In the genomic region with DNA sequence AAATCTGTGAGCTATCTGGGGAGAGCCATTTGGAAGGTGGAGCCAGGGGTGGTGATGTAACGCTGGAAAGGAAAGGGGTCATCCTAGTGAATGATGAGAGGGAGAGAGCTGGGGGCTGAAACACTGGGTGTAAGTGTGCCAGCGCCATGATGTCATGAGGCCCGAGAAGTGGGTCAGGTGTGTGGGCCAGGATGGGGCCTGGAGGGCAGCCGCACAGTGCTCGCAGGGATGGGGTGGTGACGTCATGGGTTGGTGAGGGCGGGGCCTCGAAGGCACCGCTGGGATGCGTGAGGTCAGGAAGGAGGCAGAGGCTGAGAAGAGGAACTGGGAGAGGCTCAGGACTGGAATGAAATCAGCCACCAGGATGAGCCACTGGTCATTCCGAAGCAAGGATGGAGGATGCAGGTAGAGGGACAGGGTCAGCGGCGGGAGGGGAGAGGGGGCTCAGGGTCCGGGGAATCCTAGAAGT, we compare ENCODE assay signal across 2 cellular contexts.
TF ChIP-seq lines count a peak whose summit lies in the region.

No MANE protein-coding gene starts in this region.

TF ChIP-seq in IMR-90, 13 proteins besides CTCF, POLR2A, EP300 and RAD21:
- TF ChIP-seq MAZ (IDR thresholded peaks at IDR 0.05; ENCODE audit: borderline replicate concordance, low read depth, low read length) (peak; percentile 41; the same call in 1 of the 2 replicates), BHLHE40 (IDR thresholded peaks at IDR 0.05; ENCODE audit: low read depth, low read length) (no peak)

TF ChIP-seq in K562, 482 proteins besides CTCF, POLR2A, EP300 and RAD21 (continues in another document):
- TF ChIP-seq MTA1 (IDR thresholded peaks at IDR 0.05; ENCODE audit: borderline replicate concordance) (no peak), TBL1XR1 (IDR thresholded peaks at IDR 0.05; ENCODE audit: low read length in 2 of 2) (no peak), JUND (IDR thresholded peaks at IDR 0.05; ENCODE audit: borderline replicate concordance, low read depth, low read length) (peak; percentile 92), JUND (tag; IDR thresholded peaks at IDR 0.05; ENCODE audit: borderline replicate concordance, low read depth, low read length) (peak; percentile 92), CREM (IDR thresholded peaks at IDR 0.05; ENCODE audit: low read depth) (peak; percentile 95), MTA2 (IDR thresholded peaks at IDR 0.05; ENCODE audit: low read depth) (no peak), CC2D1A (IDR thresholded peaks at IDR 0.05) (no peak), VEZF1 (CRISPR knock-in tag; IDR thresholded peaks at IDR 0.05) (peak; percentile 29; the same call in 1 of the 2 replicates), SNRNP70 (optimal IDR thresholded peaks at IDR 0.05; ENCODE audit: low read depth, low read length) (no peak), ZSCAN29 (IDR thresholded peaks at IDR 0.05) (no peak), MNT (conservative IDR thresholded peaks at IDR 0.05) (no peak), IFI16 (CRISPR knock-in tag; IDR thresholded peaks at IDR 0.05) (no peak), CREB1 (IDR thresholded peaks at IDR 0.05) (peak; percentile 78), CREB1 (CRISPR knock-in tag; IDR thresholded peaks at IDR 0.05) (peak; percentile 90), MAFG (tag; conservative IDR thresholded peaks at IDR 0.05) (no peak), HDAC2 (IDR thresholded peaks at IDR 0.05) (0 out of 2 replicates have a peak, but pooled peaks have one; percentile 44), TEAD4 (IDR thresholded peaks at IDR 0.05; ENCODE audit: low read length) (no peak), TEAD4 (CRISPR knock-in tag; IDR thresholded peaks at IDR 0.05; ENCODE audit: borderline replicate concordance) (no peak), ZNF449 (CRISPR knock-in tag; IDR thresholded peaks at IDR 0.05) (no peak), HDAC1 (IDR thresholded peaks at IDR 0.05) (no peak), ZEB2 (IDR thresholded peaks at IDR 0.05) (peak; percentile 39; the same call in 1 of the 2 replicates), ZNF584 (CRISPR knock-in tag; IDR thresholded peaks at IDR 0.05; ENCODE audit: low read depth) (no peak), JUNB (CRISPR knock-in tag; conservative IDR thresholded peaks at IDR 0.05) (peak; percentile 85), SMARCE1 (IDR thresholded peaks at IDR 0.05) (peak; percentile 35; the same call in 1 of the 2 replicates), TFAP4 (CRISPR knock-in tag; IDR thresholded peaks at IDR 0.05; ENCODE audit: borderline replicate concordance) (no peak), NRF1 (conservative IDR thresholded peaks at IDR 0.05 in 1 of 2, IDR thresholded peaks at IDR 0.05 in 1 of 2) (peak; percentile 53 to 64; a peak in 3 of 4 replicates), NBN (IDR thresholded peaks at IDR 0.05; ENCODE audit: low read depth) (peak; percentile 91; the same call in 1 of the 2 replicates), NUFIP1 (IDR thresholded peaks at IDR 0.05; ENCODE audit: partially characterized antibody) (no peak), ZNF263 (CRISPR knock-in tag; IDR thresholded peaks at IDR 0.05; ENCODE audit: borderline replicate concordance) (no peak), XRCC5 (IDR thresholded peaks at IDR 0.05; ENCODE audit: low read depth, low read length) (no peak), HMG20B (CRISPR knock-in tag; IDR thresholded peaks at IDR 0.05) (no peak), ARID1B (IDR thresholded peaks at IDR 0.05) (no peak; the same call in 1 of the 2 replicates), ERF (CRISPR knock-in tag; IDR thresholded peaks at IDR 0.05) (no peak), GATA2 (CRISPR knock-in tag; IDR thresholded peaks at IDR 0.05) (no peak), ZFP91 (CRISPR knock-in tag; IDR thresholded peaks at IDR 0.05) (no peak), CHAMP1 (IDR thresholded peaks at IDR 0.05) (no peak), CXXC5 (CRISPR knock-in tag; IDR thresholded peaks at IDR 0.05) (0 out of 2 replicates have a peak, but pooled peaks have one; percentile 15), ZNF224 (CRISPR knock-in tag; IDR thresholded peaks at IDR 0.05) (no peak)
- TF ChIP-seq, protein P1, sequence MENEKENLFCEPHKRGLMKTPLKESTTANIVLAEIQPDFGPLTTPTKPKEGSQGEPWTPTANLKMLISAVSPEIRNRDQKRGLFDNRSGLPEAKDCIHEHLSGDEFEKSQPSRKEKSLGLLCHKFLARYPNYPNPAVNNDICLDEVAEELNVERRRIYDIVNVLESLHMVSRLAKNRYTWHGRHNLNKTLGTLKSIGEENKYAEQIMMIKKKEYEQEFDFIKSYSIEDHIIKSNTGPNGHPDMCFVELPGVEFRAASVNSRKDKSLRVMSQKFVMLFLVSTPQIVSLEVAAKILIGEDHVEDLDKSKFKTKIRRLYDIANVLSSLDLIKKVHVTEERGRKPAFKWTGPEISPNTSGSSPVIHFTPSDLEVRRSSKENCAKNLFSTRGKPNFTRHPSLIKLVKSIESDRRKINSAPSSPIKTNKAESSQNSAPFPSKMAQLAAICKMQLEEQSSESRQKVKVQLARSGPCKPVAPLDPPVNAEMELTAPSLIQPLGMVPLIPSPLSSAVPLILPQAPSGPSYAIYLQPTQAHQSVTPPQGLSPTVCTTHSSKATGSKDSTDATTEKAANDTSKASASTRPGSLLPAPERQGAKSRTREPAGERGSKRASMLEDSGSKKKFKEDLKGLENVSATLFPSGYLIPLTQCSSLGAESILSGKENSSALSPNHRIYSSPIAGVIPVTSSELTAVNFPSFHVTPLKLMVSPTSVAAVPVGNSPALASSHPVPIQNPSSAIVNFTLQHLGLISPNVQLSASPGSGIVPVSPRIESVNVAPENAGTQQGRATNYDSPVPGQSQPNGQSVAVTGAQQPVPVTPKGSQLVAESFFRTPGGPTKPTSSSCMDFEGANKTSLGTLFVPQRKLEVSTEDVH (IDR thresholded peaks at IDR 0.05; ENCODE audit: low read depth, partially characterized antibody) = no peak
- TF ChIP-seq, protein P2, sequence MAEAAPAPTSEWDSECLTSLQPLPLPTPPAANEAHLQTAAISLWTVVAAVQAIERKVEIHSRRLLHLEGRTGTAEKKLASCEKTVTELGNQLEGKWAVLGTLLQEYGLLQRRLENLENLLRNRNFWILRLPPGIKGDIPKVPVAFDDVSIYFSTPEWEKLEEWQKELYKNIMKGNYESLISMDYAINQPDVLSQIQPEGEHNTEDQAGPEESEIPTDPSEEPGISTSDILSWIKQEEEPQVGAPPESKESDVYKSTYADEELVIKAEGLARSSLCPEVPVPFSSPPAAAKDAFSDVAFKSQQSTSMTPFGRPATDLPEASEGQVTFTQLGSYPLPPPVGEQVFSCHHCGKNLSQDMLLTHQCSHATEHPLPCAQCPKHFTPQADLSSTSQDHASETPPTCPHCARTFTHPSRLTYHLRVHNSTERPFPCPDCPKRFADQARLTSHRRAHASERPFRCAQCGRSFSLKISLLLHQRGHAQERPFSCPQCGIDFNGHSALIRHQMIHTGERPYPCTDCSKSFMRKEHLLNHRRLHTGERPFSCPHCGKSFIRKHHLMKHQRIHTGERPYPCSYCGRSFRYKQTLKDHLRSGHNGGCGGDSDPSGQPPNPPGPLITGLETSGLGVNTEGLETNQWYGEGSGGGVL (CRISPR knock-in tag; IDR thresholded peaks at IDR 0.05) = no peak
- TF ChIP-seq, protein P3, sequence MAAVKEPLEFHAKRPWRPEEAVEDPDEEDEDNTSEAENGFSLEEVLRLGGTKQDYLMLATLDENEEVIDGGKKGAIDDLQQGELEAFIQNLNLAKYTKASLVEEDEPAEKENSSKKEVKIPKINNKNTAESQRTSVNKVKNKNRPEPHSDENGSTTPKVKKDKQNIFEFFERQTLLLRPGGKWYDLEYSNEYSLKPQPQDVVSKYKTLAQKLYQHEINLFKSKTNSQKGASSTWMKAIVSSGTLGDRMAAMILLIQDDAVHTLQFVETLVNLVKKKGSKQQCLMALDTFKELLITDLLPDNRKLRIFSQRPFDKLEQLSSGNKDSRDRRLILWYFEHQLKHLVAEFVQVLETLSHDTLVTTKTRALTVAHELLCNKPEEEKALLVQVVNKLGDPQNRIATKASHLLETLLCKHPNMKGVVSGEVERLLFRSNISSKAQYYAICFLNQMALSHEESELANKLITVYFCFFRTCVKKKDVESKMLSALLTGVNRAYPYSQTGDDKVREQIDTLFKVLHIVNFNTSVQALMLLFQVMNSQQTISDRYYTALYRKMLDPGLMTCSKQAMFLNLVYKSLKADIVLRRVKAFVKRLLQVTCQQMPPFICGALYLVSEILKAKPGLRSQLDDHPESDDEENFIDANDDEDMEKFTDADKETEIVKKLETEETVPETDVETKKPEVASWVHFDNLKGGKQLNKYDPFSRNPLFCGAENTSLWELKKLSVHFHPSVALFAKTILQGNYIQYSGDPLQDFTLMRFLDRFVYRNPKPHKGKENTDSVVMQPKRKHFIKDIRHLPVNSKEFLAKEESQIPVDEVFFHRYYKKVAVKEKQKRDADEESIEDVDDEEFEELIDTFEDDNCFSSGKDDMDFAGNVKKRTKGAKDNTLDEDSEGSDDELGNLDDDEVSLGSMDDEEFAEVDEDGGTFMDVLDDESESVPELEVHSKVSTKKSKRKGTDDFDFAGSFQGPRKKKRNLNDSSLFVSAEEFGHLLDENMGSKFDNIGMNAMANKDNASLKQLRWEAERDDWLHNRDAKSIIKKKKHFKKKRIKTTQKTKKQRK (IDR thresholded peaks at IDR 0.05; ENCODE audit: borderline replicate concordance, low read depth, low read length) = no peak
- TF ChIP-seq, protein P4, sequence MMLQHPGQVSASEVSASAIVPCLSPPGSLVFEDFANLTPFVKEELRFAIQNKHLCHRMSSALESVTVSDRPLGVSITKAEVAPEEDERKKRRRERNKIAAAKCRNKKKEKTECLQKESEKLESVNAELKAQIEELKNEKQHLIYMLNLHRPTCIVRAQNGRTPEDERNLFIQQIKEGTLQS (IDR thresholded peaks at IDR 0.05) = peak; percentile 99
- TF ChIP-seq, protein P4 (CRISPR knock-in tag; conservative IDR thresholded peaks at IDR 0.05) = no peak
